Comparison of ENCODE assay signal across 1 cellular context in genomic region chr2:7083580-7084509, GRCh38.
TF ChIP-seq lines count a peak whose summit lies in the region.

No MANE protein-coding gene starts in this region.

TF ChIP-seq in K562, 482 proteins besides CTCF, POLR2A, EP300 and RAD21 (continued from another document):
- no peak for TF ChIP-seq USF2 (CRISPR knock-in tag; IDR thresholded peaks at IDR 0.05)
- no peak for TF ChIP-seq CEBPB (tag; IDR thresholded peaks at IDR 0.05)
- TF ChIP-seq BRD9 (IDR thresholded peaks at IDR 0.05; ENCODE audit: low read depth, partially characterized antibody) = no peak
- peak; percentile 63; the same call in 1 of the 2 replicates for TF ChIP-seq SMAD4 (CRISPR knock-in tag; conservative IDR thresholded peaks at IDR 0.05)
- 0 out of 4 replicates have a peak, but pooled peaks of 1 of the 2 experiments have one; percentile 18 for TF ChIP-seq MAZ (CRISPR knock-in tag; conservative IDR thresholded peaks at IDR 0.05 in 1 of 2, IDR thresholded peaks at IDR 0.05 in 1 of 2)
- peak in 1 of 2 experiments; percentile 17; a peak in 1 of 4 replicates for TF ChIP-seq RCOR1 (IDR thresholded peaks at IDR 0.05; ENCODE audit: borderline replicate concordance in 1 of 2, low read depth in 2 of 2, low read length in 2 of 2)
- TF ChIP-seq SMARCB1 (IDR thresholded peaks at IDR 0.05; ENCODE audit: insufficient read length, low read depth) = no peak
- peak; percentile 44 for TF ChIP-seq L3MBTL2 (IDR thresholded peaks at IDR 0.05)
- TF ChIP-seq CREM (IDR thresholded peaks at IDR 0.05; ENCODE audit: low read depth) = 0 out of 2 replicates have a peak, but pooled peaks have one; percentile 14
- no peak for TF ChIP-seq THRAP3 (IDR thresholded peaks at IDR 0.05; ENCODE audit: borderline replicate concordance)
- TF ChIP-seq NCOA4 (IDR thresholded peaks at IDR 0.05; ENCODE audit: partially characterized antibody) = no peak
- TF ChIP-seq TEAD4 (IDR thresholded peaks at IDR 0.05; ENCODE audit: low read length) = peak; percentile 41; the same call in 1 of the 2 replicates
- TF ChIP-seq TEAD4 (CRISPR knock-in tag; IDR thresholded peaks at IDR 0.05; ENCODE audit: borderline replicate concordance) = no peak
- peak; percentile 46 for TF ChIP-seq DEAF1 (CRISPR knock-in tag; IDR thresholded peaks at IDR 0.05)
- no peak for TF ChIP-seq ZNF551 (CRISPR knock-in tag; IDR thresholded peaks at IDR 0.05)
- no peak for TF ChIP-seq CREB3L1 (IDR thresholded peaks at IDR 0.05; ENCODE audit: borderline replicate concordance, low read depth)
- TF ChIP-seq STAG1 (CRISPR knock-in tag; IDR thresholded peaks at IDR 0.05; ENCODE audit: borderline replicate concordance) = peak; percentile 48; the same call in 1 of the 2 replicates
- 0 out of 2 replicates have a peak, but pooled peaks have one; percentile 14 for TF ChIP-seq ARID2 (IDR thresholded peaks at IDR 0.05)
- no peak for TF ChIP-seq ESRRB (CRISPR knock-in tag; IDR thresholded peaks at IDR 0.05; ENCODE audit: borderline replicate concordance)
- TF ChIP-seq THAP7 (CRISPR knock-in tag; IDR thresholded peaks at IDR 0.05) = no peak
- TF ChIP-seq TAF7 (tag; IDR thresholded peaks at IDR 0.05) = no peak
- peak; percentile 84 for TF ChIP-seq SMC3 (conservative IDR thresholded peaks at IDR 0.05; ENCODE audit: insufficient read depth, low read depth, low read length)
- no peak for TF ChIP-seq SIX5 (IDR thresholded peaks at IDR 0.05; ENCODE audit: borderline replicate concordance in 1 of 2, insufficient read depth in 1 of 2, low read depth in 1 of 2, low read length in 2 of 2)
- TF ChIP-seq KLF10 (CRISPR knock-in tag; IDR thresholded peaks at IDR 0.05) = no peak
- TF ChIP-seq ZBTB40 (IDR thresholded peaks at IDR 0.05) = peak; percentile 91
- peak; percentile 85 for TF ChIP-seq ZBTB40 (CRISPR knock-in tag; IDR thresholded peaks at IDR 0.05)
- TF ChIP-seq RUNX1 (IDR thresholded peaks at IDR 0.05; ENCODE audit: low read depth) = no peak
